ENCODE assay signal across 1 cellular context in the genomic region with DNA sequence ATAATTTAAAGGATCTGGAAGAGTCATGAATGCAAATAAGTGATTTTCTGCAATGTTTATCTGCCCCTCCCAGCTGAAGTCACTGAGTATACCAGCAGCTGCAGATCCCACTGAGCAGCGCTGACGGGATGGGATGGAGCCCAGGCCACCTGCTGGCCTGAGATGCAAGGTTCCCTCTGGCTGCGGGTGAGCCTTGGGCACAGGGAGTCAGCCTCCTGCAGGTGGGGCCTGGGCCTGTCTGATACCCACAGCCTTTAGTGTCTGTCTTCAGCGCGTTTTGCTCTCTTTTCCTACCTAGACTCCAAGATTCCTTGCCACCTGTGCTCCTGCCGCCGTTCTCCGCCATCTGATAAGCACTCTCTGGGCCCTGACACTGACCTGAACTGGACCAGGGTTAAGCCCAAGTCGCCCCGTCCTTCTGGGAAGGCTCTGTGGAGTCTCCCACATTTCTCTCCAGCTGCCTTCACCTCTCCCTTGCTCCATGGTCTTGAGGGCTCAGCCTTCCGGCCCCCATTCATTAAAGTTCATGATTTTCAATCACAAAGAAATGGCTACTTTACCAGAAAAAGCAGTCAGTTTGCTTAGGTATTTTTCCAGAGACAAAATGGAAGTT.
TF ChIP-seq lines count a peak whose summit lies in the region.

No MANE protein-coding gene starts in this region.

TF ChIP-seq in HepG2, 621 proteins besides CTCF, POLR2A, EP300 and RAD21 (continued from another document and continues in another):
- TF ChIP-seq, protein P1, sequence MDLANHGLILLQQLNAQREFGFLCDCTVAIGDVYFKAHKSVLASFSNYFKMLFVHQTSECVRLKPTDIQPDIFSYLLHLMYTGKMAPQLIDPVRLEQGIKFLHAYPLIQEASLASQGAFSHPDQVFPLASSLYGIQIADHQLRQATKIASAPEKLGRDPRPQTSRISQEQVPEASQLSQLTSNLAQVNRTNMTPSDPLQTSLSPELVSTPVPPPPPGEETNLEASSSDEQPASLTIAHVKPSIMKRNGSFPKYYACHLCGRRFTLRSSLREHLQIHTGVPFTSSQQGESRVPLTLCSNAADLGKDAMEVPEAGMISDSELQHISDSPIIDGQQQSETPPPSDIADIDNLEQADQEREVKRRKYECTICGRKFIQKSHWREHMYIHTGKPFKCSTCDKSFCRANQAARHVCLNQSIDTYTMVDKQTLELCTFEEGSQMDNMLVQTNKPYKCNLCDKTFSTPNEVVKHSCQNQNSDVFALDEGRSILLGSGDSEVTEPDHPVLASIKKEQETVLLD (CRISPR knock-in tag; IDR thresholded peaks at IDR 0.05; ENCODE audit: low read depth), result no peak
- 0 out of 2 replicates have a peak, but pooled peaks have one; percentile 64 for TF ChIP-seq HNRNPL (IDR thresholded peaks at IDR 0.05; ENCODE audit: low read depth, low read length)
- peak; percentile 59; the same call in 1 of the 2 replicates for TF ChIP-seq ZNF614 (CRISPR knock-in tag; IDR thresholded peaks at IDR 0.05; ENCODE audit: borderline replicate concordance)
- no peak for TF ChIP-seq MAF1 (CRISPR knock-in tag; IDR thresholded peaks at IDR 0.05; ENCODE audit: borderline replicate concordance)
- TF ChIP-seq, protein P2, sequence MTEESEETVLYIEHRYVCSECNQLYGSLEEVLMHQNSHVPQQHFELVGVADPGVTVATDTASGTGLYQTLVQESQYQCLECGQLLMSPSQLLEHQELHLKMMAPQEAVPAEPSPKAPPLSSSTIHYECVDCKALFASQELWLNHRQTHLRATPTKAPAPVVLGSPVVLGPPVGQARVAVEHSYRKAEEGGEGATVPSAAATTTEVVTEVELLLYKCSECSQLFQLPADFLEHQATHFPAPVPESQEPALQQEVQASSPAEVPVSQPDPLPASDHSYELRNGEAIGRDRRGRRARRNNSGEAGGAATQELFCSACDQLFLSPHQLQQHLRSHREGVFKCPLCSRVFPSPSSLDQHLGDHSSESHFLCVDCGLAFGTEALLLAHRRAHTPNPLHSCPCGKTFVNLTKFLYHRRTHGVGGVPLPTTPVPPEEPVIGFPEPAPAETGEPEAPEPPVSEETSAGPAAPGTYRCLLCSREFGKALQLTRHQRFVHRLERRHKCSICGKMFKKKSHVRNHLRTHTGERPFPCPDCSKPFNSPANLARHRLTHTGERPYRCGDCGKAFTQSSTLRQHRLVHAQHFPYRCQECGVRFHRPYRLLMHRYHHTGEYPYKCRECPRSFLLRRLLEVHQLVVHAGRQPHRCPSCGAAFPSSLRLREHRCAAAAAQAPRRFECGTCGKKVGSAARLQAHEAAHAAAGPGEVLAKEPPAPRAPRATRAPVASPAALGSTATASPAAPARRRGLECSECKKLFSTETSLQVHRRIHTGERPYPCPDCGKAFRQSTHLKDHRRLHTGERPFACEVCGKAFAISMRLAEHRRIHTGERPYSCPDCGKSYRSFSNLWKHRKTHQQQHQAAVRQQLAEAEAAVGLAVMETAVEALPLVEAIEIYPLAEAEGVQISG (CRISPR knock-in tag; IDR thresholded peaks at IDR 0.05), result no peak
- TF ChIP-seq, protein P3, sequence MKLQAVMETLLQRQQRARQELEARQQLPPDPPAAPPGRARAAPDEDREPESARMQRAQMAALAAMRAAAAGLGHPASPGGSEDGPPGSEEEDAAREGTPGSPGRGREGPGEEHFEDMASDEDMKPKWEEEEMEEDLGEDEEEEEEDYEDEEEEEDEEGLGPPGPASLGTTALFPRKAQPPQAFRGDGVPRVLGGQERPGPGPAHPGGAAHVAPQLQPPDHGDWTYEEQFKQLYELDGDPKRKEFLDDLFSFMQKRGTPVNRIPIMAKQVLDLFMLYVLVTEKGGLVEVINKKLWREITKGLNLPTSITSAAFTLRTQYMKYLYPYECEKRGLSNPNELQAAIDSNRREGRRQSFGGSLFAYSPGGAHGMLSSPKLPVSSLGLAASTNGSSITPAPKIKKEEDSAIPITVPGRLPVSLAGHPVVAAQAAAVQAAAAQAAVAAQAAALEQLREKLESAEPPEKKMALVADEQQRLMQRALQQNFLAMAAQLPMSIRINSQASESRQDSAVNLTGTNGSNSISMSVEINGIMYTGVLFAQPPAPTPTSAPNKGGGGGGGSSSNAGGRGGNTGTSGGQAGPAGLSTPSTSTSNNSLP (IDR thresholded peaks at IDR 0.05; ENCODE audit: low read depth, low read length), result 0 out of 2 replicates have a peak, but pooled peaks have one; percentile 36
- 0 out of 2 replicates have a peak, but pooled peaks have one; percentile 16 for TF ChIP-seq BCL6 (CRISPR knock-in tag; IDR thresholded peaks at IDR 0.05)
- peak; percentile 77 for TF ChIP-seq KDM2A (CRISPR knock-in tag; IDR thresholded peaks at IDR 0.05; ENCODE audit: borderline replicate concordance, low read depth)
- TF ChIP-seq FOXA3 (CRISPR knock-in tag; IDR thresholded peaks at IDR 0.05), result peak; percentile 41; the same call in 1 of the 2 replicates
- TF ChIP-seq REPIN1 (CRISPR knock-in tag; IDR thresholded peaks at IDR 0.05; ENCODE audit: borderline replicate concordance, low read depth), result peak; percentile 85; the same call in 1 of the 2 replicates
- TF ChIP-seq HOXA3 (CRISPR knock-in tag; IDR thresholded peaks at IDR 0.05), result peak; percentile 51; the same call in 1 of the 2 replicates
- 0 out of 2 replicates have a peak, but pooled peaks have one; percentile 26 for TF ChIP-seq MYC (CRISPR knock-in tag; IDR thresholded peaks at IDR 0.05; ENCODE audit: borderline replicate concordance)
- peak; percentile 21; the same call in 1 of the 2 replicates for TF ChIP-seq TAF1 (CRISPR knock-in tag; IDR thresholded peaks at IDR 0.05)
- peak; percentile 53; the same call in 1 of the 2 replicates for TF ChIP-seq GATAD2A (CRISPR knock-in tag; IDR thresholded peaks at IDR 0.05)
- TF ChIP-seq NONO (IDR thresholded peaks at IDR 0.05), result no peak
- no peak for TF ChIP-seq NONO (CRISPR knock-in tag; conservative IDR thresholded peaks at IDR 0.05)
- peak; percentile 60; the same call in 1 of the 2 replicates for TF ChIP-seq ZNF331 (CRISPR knock-in tag; IDR thresholded peaks at IDR 0.05)
- peak; percentile 88 for TF ChIP-seq SALL1 (CRISPR knock-in tag; IDR thresholded peaks at IDR 0.05)
- no peak for TF ChIP-seq SOX13 (IDR thresholded peaks at IDR 0.05)
- peak in 1 of 2 experiments; percentile 30; a peak in 1 of 4 replicates for TF ChIP-seq SOX13 (CRISPR knock-in tag; conservative IDR thresholded peaks at IDR 0.05 in 1 of 2, IDR thresholded peaks at IDR 0.05 in 1 of 2)
- TF ChIP-seq FOXA1 (IDR thresholded peaks at IDR 0.05), result no peak
- peak; percentile 56 for TF ChIP-seq FOXA1 (CRISPR knock-in tag; IDR thresholded peaks at IDR 0.05)
- TF ChIP-seq, protein P4, sequence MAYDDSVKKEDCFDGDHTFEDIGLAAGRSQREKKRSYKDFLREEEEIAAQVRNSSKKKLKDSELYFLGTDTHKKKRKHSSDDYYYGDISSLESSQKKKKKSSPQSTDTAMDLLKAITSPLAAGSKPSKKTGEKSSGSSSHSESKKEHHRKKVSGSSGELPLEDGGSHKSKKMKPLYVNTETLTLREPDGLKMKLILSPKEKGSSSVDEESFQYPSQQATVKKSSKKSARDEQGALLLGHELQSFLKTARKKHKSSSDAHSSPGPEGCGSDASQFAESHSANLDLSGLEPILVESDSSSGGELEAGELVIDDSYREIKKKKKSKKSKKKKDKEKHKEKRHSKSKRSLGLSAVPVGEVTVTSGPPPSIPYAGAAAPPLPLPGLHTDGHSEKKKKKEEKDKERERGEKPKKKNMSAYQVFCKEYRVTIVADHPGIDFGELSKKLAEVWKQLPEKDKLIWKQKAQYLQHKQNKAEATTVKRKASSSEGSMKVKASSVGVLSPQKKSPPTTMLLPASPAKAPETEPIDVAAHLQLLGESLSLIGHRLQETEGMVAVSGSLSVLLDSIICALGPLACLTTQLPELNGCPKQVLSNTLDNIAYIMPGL (CRISPR knock-in tag; IDR thresholded peaks at IDR 0.05; ENCODE audit: borderline replicate concordance in 1 of 2, low read depth in 1 of 2), result peak; percentile 52 to 93; a peak in 3 of 4 replicates
- TF ChIP-seq IKZF1 (IDR thresholded peaks at IDR 0.05), result no peak
- peak; percentile 50; the same call in 1 of the 2 replicates for TF ChIP-seq ZNF12 (CRISPR knock-in tag; IDR thresholded peaks at IDR 0.05)
- 0 out of 2 replicates have a peak, but pooled peaks have one; percentile 1 for TF ChIP-seq ZNF292 (CRISPR knock-in tag; IDR thresholded peaks at IDR 0.05; ENCODE audit: borderline replicate concordance, low read depth)
- peak; percentile 67; the same call in 1 of the 2 replicates for TF ChIP-seq ELF3 (CRISPR knock-in tag; IDR thresholded peaks at IDR 0.05)
- TF ChIP-seq, protein P5, sequence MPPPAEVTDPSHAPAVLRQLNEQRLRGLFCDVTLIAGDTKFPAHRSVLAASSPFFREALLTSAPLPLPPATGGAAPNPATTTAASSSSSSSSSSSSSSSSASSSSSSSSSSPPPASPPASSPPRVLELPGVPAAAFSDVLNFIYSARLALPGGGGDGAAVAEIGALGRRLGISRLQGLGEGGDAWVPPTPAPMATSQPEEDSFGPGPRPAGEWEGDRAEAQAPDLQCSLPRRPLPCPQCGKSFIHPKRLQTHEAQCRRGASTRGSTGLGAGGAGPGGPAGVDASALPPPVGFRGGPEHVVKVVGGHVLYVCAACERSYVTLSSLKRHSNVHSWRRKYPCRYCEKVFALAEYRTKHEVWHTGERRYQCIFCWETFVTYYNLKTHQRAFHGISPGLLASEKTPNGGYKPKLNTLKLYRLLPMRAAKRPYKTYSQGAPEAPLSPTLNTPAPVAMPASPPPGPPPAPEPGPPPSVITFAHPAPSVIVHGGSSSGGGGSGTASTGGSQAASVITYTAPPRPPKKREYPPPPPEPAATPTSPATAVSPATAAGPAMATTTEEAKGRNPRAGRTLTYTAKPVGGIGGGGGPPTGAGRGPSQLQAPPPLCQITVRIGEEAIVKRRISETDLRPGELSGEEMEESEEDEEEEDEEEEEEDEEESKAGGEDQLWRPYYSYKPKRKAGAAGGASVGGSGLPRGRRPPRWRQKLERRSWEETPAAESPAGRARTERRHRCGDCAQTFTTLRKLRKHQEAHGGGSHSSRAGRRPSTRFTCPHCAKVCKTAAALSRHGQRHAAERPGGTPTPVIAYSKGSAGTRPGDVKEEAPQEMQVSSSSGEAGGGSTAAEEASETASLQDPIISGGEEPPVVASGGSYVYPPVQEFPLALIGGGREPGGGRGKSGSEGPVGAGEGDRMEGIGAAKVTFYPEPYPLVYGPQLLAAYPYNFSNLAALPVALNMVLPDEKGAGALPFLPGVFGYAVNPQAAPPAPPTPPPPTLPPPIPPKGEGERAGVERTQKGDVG (CRISPR knock-in tag; IDR thresholded peaks at IDR 0.05; ENCODE audit: borderline replicate concordance), result no peak
- TF ChIP-seq ZSCAN9 (CRISPR knock-in tag; IDR thresholded peaks at IDR 0.05; ENCODE audit: borderline replicate concordance), result peak; percentile 55; the same call in 1 of the 2 replicates
- 0 out of 2 replicates have a peak, but pooled peaks have one; percentile 33 for TF ChIP-seq ZMYM4 (CRISPR knock-in tag; IDR thresholded peaks at IDR 0.05)
- TF ChIP-seq FOSL1 (CRISPR knock-in tag; IDR thresholded peaks at IDR 0.05; ENCODE audit: borderline replicate concordance), result no peak
- TF ChIP-seq POGZ (CRISPR knock-in tag; IDR thresholded peaks at IDR 0.05), result peak; percentile 67
- peak; percentile 73; the same call in 1 of the 2 replicates for TF ChIP-seq SMC3 (IDR thresholded peaks at IDR 0.05; ENCODE audit: low read length)
- peak; percentile 46; the same call in 1 of the 2 replicates for TF ChIP-seq ZBTB38 (CRISPR knock-in tag; IDR thresholded peaks at IDR 0.05)
- TF ChIP-seq JDP2 (CRISPR knock-in tag; IDR thresholded peaks at IDR 0.05; ENCODE audit: borderline replicate concordance), result no peak
- TF ChIP-seq YY1 (IDR thresholded peaks at IDR 0.05; ENCODE audit: insufficient read depth, insufficient replicate concordance, low read depth, low read length), result peak; percentile 17
- peak; percentile 32; the same call in 1 of the 2 replicates for TF ChIP-seq IRF2 (CRISPR knock-in tag; IDR thresholded peaks at IDR 0.05)
- 0 out of 2 replicates have a peak, but pooled peaks have one; percentile 41 for TF ChIP-seq FOSL2 (CRISPR knock-in tag; IDR thresholded peaks at IDR 0.05)
- TF ChIP-seq ATAD3A (CRISPR knock-in tag; IDR thresholded peaks at IDR 0.05), result 0 out of 2 replicates have a peak, but pooled peaks have one; percentile 39
- TF ChIP-seq, protein P6, sequence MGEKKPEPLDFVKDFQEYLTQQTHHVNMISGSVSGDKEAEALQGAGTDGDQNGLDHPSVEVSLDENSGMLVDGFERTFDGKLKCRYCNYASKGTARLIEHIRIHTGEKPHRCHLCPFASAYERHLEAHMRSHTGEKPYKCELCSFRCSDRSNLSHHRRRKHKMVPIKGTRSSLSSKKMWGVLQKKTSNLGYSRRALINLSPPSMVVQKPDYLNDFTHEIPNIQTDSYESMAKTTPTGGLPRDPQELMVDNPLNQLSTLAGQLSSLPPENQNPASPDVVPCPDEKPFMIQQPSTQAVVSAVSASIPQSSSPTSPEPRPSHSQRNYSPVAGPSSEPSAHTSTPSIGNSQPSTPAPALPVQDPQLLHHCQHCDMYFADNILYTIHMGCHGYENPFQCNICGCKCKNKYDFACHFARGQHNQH (CRISPR knock-in tag; IDR thresholded peaks at IDR 0.05), result 0 out of 2 replicates have a peak, but pooled peaks have one; percentile 42
- TF ChIP-seq, protein P7, sequence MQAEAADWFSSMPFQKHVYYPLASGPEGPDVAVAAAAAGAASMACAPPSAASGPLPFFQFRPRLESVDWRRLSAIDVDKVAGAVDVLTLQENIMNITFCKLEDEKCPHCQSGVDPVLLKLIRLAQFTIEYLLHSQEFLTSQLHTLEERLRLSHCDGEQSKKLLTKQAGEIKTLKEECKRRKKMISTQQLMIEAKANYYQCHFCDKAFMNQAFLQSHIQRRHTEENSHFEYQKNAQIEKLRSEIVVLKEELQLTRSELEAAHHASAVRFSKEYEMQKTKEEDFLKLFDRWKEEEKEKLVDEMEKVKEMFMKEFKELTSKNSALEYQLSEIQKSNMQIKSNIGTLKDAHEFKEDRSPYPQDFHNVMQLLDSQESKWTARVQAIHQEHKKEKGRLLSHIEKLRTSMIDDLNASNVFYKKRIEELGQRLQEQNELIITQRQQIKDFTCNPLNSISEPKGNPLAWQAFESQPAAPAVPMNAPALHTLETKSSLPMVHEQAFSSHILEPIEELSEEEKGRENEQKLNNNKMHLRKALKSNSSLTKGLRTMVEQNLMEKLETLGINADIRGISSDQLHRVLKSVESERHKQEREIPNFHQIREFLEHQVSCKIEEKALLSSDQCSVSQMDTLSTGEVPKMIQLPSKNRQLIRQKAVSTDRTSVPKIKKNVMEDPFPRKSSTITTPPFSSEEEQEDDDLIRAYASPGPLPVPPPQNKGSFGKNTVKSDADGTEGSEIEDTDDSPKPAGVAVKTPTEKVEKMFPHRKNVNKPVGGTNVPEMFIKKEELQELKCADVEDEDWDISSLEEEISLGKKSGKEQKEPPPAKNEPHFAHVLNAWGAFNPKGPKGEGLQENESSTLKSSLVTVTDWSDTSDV (CRISPR knock-in tag; IDR thresholded peaks at IDR 0.05), result 0 out of 2 replicates have a peak, but pooled peaks have one; percentile 59
- TF ChIP-seq, protein P8, sequence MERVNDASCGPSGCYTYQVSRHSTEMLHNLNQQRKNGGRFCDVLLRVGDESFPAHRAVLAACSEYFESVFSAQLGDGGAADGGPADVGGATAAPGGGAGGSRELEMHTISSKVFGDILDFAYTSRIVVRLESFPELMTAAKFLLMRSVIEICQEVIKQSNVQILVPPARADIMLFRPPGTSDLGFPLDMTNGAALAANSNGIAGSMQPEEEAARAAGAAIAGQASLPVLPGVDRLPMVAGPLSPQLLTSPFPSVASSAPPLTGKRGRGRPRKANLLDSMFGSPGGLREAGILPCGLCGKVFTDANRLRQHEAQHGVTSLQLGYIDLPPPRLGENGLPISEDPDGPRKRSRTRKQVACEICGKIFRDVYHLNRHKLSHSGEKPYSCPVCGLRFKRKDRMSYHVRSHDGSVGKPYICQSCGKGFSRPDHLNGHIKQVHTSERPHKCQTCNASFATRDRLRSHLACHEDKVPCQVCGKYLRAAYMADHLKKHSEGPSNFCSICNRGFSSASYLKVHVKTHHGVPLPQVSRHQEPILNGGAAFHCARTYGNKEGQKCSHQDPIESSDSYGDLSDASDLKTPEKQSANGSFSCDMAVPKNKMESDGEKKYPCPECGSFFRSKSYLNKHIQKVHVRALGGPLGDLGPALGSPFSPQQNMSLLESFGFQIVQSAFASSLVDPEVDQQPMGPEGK (CRISPR knock-in tag; IDR thresholded peaks at IDR 0.05), result peak; percentile 43
